In the genomic region with DNA sequence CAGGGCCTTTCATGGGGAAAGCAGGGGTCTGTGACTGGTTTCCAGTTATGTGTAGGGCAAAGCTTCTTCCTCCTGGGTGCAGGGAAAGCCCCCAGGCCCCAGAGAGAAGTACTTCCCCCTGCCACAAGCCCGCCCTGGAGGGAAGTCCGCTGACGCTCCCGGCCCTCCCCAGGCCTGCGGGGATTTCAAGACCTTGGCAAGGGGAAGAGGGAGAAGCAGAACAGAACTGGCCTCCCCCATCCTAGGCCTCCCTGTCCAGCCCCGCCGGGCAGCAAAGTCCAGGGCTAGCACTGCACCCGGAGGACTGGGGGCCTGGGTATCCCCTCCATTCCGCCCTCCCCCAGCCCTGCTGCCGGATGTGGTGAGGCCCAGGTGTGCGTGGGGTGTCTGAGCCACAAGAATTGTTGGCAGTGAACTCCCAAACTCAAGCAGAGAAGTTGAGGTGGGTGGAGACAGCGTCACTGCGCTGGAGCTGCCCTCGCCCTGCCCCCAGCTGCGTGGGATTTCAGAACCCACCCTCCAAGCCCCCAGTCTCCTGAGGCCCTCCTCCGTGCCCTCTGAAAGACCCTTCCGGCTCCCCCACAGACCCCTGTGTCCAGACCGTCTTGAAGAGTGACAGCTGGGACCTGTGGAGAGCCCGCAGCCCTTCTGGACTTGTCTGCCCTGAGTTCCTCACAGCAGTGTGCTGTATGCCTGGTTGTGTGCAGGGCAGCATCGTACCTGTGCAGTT, we compare ENCODE assay signal across 8 cellular contexts. TPM values are rescaled to one million over a fixed set of nuclear protein-coding genes. Genes with fewer than 3 reads are reported as not detected.
DNase-seq lines count a peak whose midpoint lies in the region; ATAC-seq and TF ChIP-seq lines count a peak whose summit lies in the region.

No MANE protein-coding gene starts in this region.

- intact Hi-C loops in ascending aorta (cut with DNase I) = loop anchor here (5.0 kb wide), 1 partner anchor 106 kb away; no protein-coding TSS in a partner anchor

- no peaks in the 10 kb centered on the region for H3K27me3 ChIP-seq in ascending aorta

- H3K4me1 ChIP-seq in ascending aorta = peaks cover 16 to 30% of the 10 kb centered on the region in 2 donors

- peak overlapping the region; percentile 100 for H3K27ac Mint-ChIP-seq in T-helper 17 cell
- H3K27ac Mint-ChIP-seq in stimulated activated naive CD8-positive, alpha-beta T cell treated with anti-CD3 and anti-CD28 coated beads, Interleukin-15, Interleukin-2, amounts not matched to agents 100 ng/mL and 50 ng/mL, for 24 hours = peak overlapping the region; percentile 96

- peak; percentile 76 to 84 (median 80) for DNase-seq in T-helper 17 cell
- peak; percentile 45 to 79 for DNase-seq in ascending aorta (ENCODE audit: low spot score in 2 of 2)
- peak; percentile 48 for DNase-seq in mucosa of gallbladder (ENCODE audit: low spot score)
- DNase-seq in AG20443 (ENCODE audit: low spot score) = no peak
- DNase-seq in HuH-7.5 (ENCODE audit: low spot score) = no peak

- no peaks in the 10 kb centered on the region for H3K36me3 ChIP-seq in ascending aorta

- peak overlapping the region; percentile 91 for H3K4me3 Mint-ChIP-seq in T-helper 17 cell
- peak overlapping the region; percentile 89 for H3K4me3 Mint-ChIP-seq in stimulated activated naive CD8-positive, alpha-beta T cell treated with anti-CD3 and anti-CD28 coated beads, Interleukin-15, Interleukin-2, amounts not matched to agents 100 ng/mL and 50 ng/mL, for 24 hours

- peak overlapping the region; percentile 78 to 83 for H3K27ac ChIP-seq in ascending aorta

- H3K4me1 Mint-ChIP-seq in T-helper 17 cell = peaks cover 53% of the 10 kb centered on the region
- peaks cover 77% of the 10 kb centered on the region for H3K4me1 Mint-ChIP-seq in stimulated activated naive CD8-positive, alpha-beta T cell treated with anti-CD3 and anti-CD28 coated beads, Interleukin-15, Interleukin-2, amounts not matched to agents 100 ng/mL and 50 ng/mL, for 24 hours (ENCODE audit: low read depth)

- ATAC-seq in GM18868 (IDR thresholded peaks at IDR 0.05; ENCODE audit: unreplicated experiment) = peak; percentile 27
- peak; percentile 23 for ATAC-seq in HG03045 (IDR thresholded peaks at IDR 0.05; ENCODE audit: unreplicated experiment)
- ATAC-seq in T-helper 17 cell = peak; percentile 56

- H3K9me3 Mint-ChIP-seq in stimulated activated naive CD8-positive, alpha-beta T cell treated with anti-CD3 and anti-CD28 coated beads, Interleukin-15, Interleukin-2, amounts not matched to agents 100 ng/mL and 50 ng/mL, for 24 hours = no peaks in the 10 kb centered on the region

- no peak for TF ChIP-seq CTCF in ascending aorta (IDR thresholded peaks at IDR 0.05)

- peak overlapping the region in 1 of 2 donors; percentile 78 for H3K4me3 ChIP-seq in ascending aorta

- peaks cover 4% of the 10 kb centered on the region for H3K9me3 ChIP-seq in T-helper 17 cell (ENCODE audit: control insufficient read depth, low read length, poor library complexity, severe bottlenecking)
- no peaks in the 10 kb centered on the region for H3K9me3 ChIP-seq in ascending aorta

- H3K27me3 Mint-ChIP-seq in T-helper 17 cell = no peaks in the 10 kb centered on the region
- H3K27me3 Mint-ChIP-seq in stimulated activated naive CD8-positive, alpha-beta T cell treated with anti-CD3 and anti-CD28 coated beads, Interleukin-15, Interleukin-2, amounts not matched to agents 100 ng/mL and 50 ng/mL, for 24 hours = no peaks in the 10 kb centered on the region

- no peaks in the 10 kb centered on the region for H3K36me3 Mint-ChIP-seq in T-helper 17 cell (ENCODE audit: low read depth)
- H3K36me3 Mint-ChIP-seq in stimulated activated naive CD8-positive, alpha-beta T cell treated with anti-CD3 and anti-CD28 coated beads, Interleukin-15, Interleukin-2, amounts not matched to agents 100 ng/mL and 50 ng/mL, for 24 hours (ENCODE audit: low read depth) = peaks cover 27% of the 10 kb centered on the region

RNA-seq across cellular contexts. Expression of gene DUSP2, which starts 1.1 kb away (rescaled TPM):
- 100 to 1,000 TPM; 240 to 319 TPM for total RNA-seq in T-helper 17 cell
- total RNA-seq in ascending aorta = 7.2 TPM
- total RNA-seq in mucosa of gallbladder = 11.3 TPM

RNA-seq across cellular contexts. Expression of gene ASTL, which starts 8.0 kb away (rescaled TPM):
- total RNA-seq in T-helper 17 cell (1 to 10 TPM; 4.2 to 7.9 TPM), ascending aorta (not detected), mucosa of gallbladder (not detected)

RNA-seq across cellular contexts. Expression of gene ADRA2B, which starts 29.9 kb away (rescaled TPM):
- total RNA-seq in T-helper 17 cell (1 to 10 TPM in 1 of 2 donors, under 1 TPM in 1; 0.85 to 2.8 TPM), ascending aorta (9.4 TPM), mucosa of gallbladder (0.95 TPM)

Comparison
In these comparisons a context has a peak if more than half of its experiments do, and no peak if none do; other contexts are left out.
1. DNase-seq: peak in T-helper 17 cell (3 of 3), ascending aorta (2 of 2) and mucosa of gallbladder (single experiment); none in AG20443 (single experiment) and HuH-7.5 (single experiment).
2. RNA of gene DUSP2, which starts 1.1 kb away (total RNA-seq): 240 to 319 TPM in T-helper 17 cell; 11.3 TPM in mucosa of gallbladder (single experiment) and 7.2 TPM in ascending aorta (single experiment); every median in the first group is over 10 times any median in the second.
3. Peak in every context shown above with its lines, with median percentiles within 50 percentile points of each other: ATAC-seq.